8 cellular contexts compared by ENCODE assay signal in the genomic region with DNA sequence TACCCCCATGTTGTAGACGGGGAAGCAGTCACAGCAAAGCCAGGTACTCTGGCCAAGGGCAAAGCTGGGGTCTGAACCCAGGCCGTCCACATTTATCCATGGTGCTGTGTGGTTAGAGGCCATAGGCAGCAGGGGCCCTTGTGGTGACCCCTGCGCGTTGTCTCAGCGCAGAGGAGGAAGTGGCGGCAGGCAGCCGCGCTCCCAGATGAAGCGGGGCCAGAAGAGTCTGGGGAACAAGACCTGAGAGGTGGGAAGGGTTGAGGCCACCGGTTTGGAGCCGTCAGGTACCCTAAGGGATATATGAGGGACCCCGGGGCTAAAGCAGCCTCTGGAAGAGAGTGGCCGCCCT. TPM values are rescaled to one million over a fixed set of nuclear protein-coding genes. Genes with fewer than 3 reads are reported as not detected.
A peak's percentile ranks its signal among the peaks of the same experiment; 100 is the strongest.
DNase-seq lines count a peak whose midpoint lies in the region; ATAC-seq and TF ChIP-seq lines count a peak whose summit lies in the region.

No MANE protein-coding gene starts in this region.

- peak overlapping the region; percentile 79 for H3K4me3 Mint-ChIP-seq in dendritic cell treated with granulocyte-macrophage colony-stimulating factor and Interleukin-4, amounts not matched to agents 40 ng/mL and 50 ng/mL, for 4 days

- H3K36me3 ChIP-seq in BLaER1 treated with 17β-estradiol and CSF1 and Interleukin-3, amounts not matched to agents 10 nM and 100 nM = no peaks in the 10 kb centered on the region
- no peaks in the 10 kb centered on the region for H3K36me3 ChIP-seq in SK-N-MC (ENCODE audit: insufficient read depth, low read length)
- H3K36me3 ChIP-seq in mesendoderm (ENCODE audit: control insufficient read depth, insufficient read depth, low read length) = no peaks in the 10 kb centered on the region
- H3K36me3 ChIP-seq in vagina = no peaks in the 10 kb centered on the region

- no peak overlapping the region for H2BK5ac ChIP-seq in mesendoderm (ENCODE audit: low read length)

- H3K4ac ChIP-seq in mesendoderm (ENCODE audit: low read depth, low read length) = no peak overlapping the region

- no peaks in the 10 kb centered on the region for H3K79me2 ChIP-seq in mesendoderm (ENCODE audit: control insufficient read depth, insufficient read depth, low read length)

- peaks cover 0 to under 1% (median 0%) of the 10 kb centered on the region in 11 experiments; a peak in 1 of 22 replicates for H3K9me3 ChIP-seq in BLaER1 treated with 17β-estradiol and CSF1 and Interleukin-3, amounts not matched to agents 10 nM and 100 nM (replicated peaks in 1 of 11)
- no peaks in the 10 kb centered on the region for H3K9me3 ChIP-seq in SK-N-MC (ENCODE audit: low read depth, low read length)
- no peaks in the 10 kb centered on the region for H3K9me3 ChIP-seq in vagina

- no peak overlapping the region for H3K18ac ChIP-seq in mesendoderm (ENCODE audit: low read length)

- H3K27me3 Mint-ChIP-seq in dendritic cell treated with granulocyte-macrophage colony-stimulating factor and Interleukin-4, amounts not matched to agents 40 ng/mL and 50 ng/mL, for 4 days = peaks cover 13% of the 10 kb centered on the region

- no peak overlapping the region for H4K5ac ChIP-seq in mesendoderm (ENCODE audit: low read length)

- ATAC-seq in HG03135 (IDR thresholded peaks at IDR 0.05; ENCODE audit: unreplicated experiment) = peak; percentile 46

- no CpG with 5 or more reads among the region's 13 CpGs for WGBS in mesendoderm (ENCODE audit: extremely low coverage, insufficient coverage, low lambda C conversion rate)

- peak overlapping the region; percentile 85 to 97 (median 94) for H3K4me2 ChIP-seq in BLaER1 treated with 17β-estradiol and CSF1 and Interleukin-3, amounts not matched to agents 10 nM and 100 nM
- H3K4me2 ChIP-seq in mesendoderm (ENCODE audit: low read length) = peak overlapping the region; percentile 83

- no peak overlapping the region for H2BK15ac ChIP-seq in mesendoderm (replicated peaks; ENCODE audit: low read depth)

- no peaks in the 10 kb centered on the region for H4K20me1 ChIP-seq in BLaER1 treated with 17β-estradiol and CSF1 and Interleukin-3, amounts not matched to agents 10 nM and 100 nM

- H3K9me3 Mint-ChIP-seq in dendritic cell treated with granulocyte-macrophage colony-stimulating factor and Interleukin-4, amounts not matched to agents 40 ng/mL and 50 ng/mL, for 4 days = no peaks in the 10 kb centered on the region

- DNase-seq in SK-N-MC (ENCODE audit: low read depth, low spot score) (no peak), mesendoderm (peak; percentile 49), vagina (ENCODE audit: extremely low spot score in 2 of 2) (no peak), SHP77 treated with DMSO at 0.1 percent for 48 hours (lab: John Stamatoyannopoulos, UW) (no peak)

- peak overlapping the region in 8 of 11 experiments; percentile 44 to 82 (median 60); a peak in 11 of 22 replicates for H3K27ac ChIP-seq in BLaER1 treated with 17β-estradiol and CSF1 and Interleukin-3, amounts not matched to agents 10 nM and 100 nM
- H3K27ac ChIP-seq in SK-N-MC = no peak overlapping the region
- no peak overlapping the region for H3K27ac ChIP-seq in mesendoderm (ENCODE audit: low read depth, low read length)
- peak overlapping the region; percentile 51 for H3K27ac ChIP-seq in vagina

- no peaks in the 10 kb centered on the region for H3K36me3 Mint-ChIP-seq in dendritic cell treated with granulocyte-macrophage colony-stimulating factor and Interleukin-4, amounts not matched to agents 40 ng/mL and 50 ng/mL, for 4 days (ENCODE audit: low read depth)

- H3K27ac Mint-ChIP-seq in dendritic cell treated with granulocyte-macrophage colony-stimulating factor and Interleukin-4, amounts not matched to agents 40 ng/mL and 50 ng/mL, for 4 days = peak overlapping the region; percentile 60

- no peak overlapping the region for H3K23ac ChIP-seq in mesendoderm (ENCODE audit: low read length)

- TF ChIP-seq CTCF in vagina (IDR thresholded peaks at IDR 0.05) = no peak

- TF ChIP-seq POLR2A in GM19099 (IDR thresholded peaks at IDR 0.05; ENCODE audit: extremely low read depth, insufficient read length, low read depth) (peak; percentile 3), vagina (IDR thresholded peaks at IDR 0.05) (no peak)

- H3K4me1 Mint-ChIP-seq in dendritic cell treated with granulocyte-macrophage colony-stimulating factor and Interleukin-4, amounts not matched to agents 40 ng/mL and 50 ng/mL, for 4 days (ENCODE audit: low read depth) = peaks cover 12% of the 10 kb centered on the region

- no peak overlapping the region for H2BK120ac ChIP-seq in mesendoderm (ENCODE audit: low read depth, low read length)

- H3K27me3 ChIP-seq in BLaER1 treated with 17β-estradiol and CSF1 and Interleukin-3, amounts not matched to agents 10 nM and 100 nM = peaks cover 0 to 14% (median 10%) of the 10 kb centered on the region in 11 experiments; a peak in 17 of 22 replicates
- H3K27me3 ChIP-seq in mesendoderm (ENCODE audit: insufficient read depth, low read length, poor library complexity) (no peaks in the 10 kb centered on the region), vagina (no peaks in the 10 kb centered on the region)

- H3K56ac ChIP-seq in mesendoderm (ENCODE audit: low read length) = peak overlapping the region; percentile 90

- H3K4me3 ChIP-seq in BLaER1 treated with 17β-estradiol and CSF1 and Interleukin-3, amounts not matched to agents 10 nM and 100 nM = peak overlapping the region; percentile 71 to 88 (median 76)
- peak overlapping the region; percentile 88 for H3K4me3 ChIP-seq in SK-N-MC
- peak overlapping the region; percentile 60 for H3K4me3 ChIP-seq in mesendoderm (ENCODE audit: low read length)
- peak overlapping the region; percentile 70 to 81 for H3K4me3 ChIP-seq in vagina

- H3K79me1 ChIP-seq in mesendoderm (ENCODE audit: low read length) = no peaks in the 10 kb centered on the region

- peak overlapping the region; percentile 58 to 86 (median 73) for H3K9ac ChIP-seq in BLaER1 treated with 17β-estradiol and CSF1 and Interleukin-3, amounts not matched to agents 10 nM and 100 nM
- peak overlapping the region; percentile 65 for H3K9ac ChIP-seq in SK-N-MC (ENCODE audit: insufficient read length)
- peak overlapping the region; percentile 83 for H3K9ac ChIP-seq in mesendoderm (ENCODE audit: low read length)

- no peak overlapping the region for H4K8ac ChIP-seq in mesendoderm (ENCODE audit: low read depth, low read length)

- peaks cover 0 to 26% (median 16%) of the 10 kb centered on the region in 10 experiments; a peak in 15 of 20 replicates for H3K4me1 ChIP-seq in BLaER1 treated with 17β-estradiol and CSF1 and Interleukin-3, amounts not matched to agents 10 nM and 100 nM
- H3K4me1 ChIP-seq in mesendoderm (ENCODE audit: control insufficient read depth, low read depth, low read length) = no peaks in the 10 kb centered on the region
- H3K4me1 ChIP-seq in vagina = no peaks in the 10 kb centered on the region

- intact Hi-C loops in dendritic cell treated with granulocyte-macrophage colony-stimulating factor and Interleukin-4, amounts not matched to agents 40 ng/mL and 50 ng/mL, for 4 days (cut with micrococcal nuclease) = loop anchor here (1.0 to 5.0 kb wide), 2 partner anchors 86 to 596 kb away; a partner anchor contains a TSS
- intact Hi-C loops in vagina (cut with DNase I) = no loop called here

- H2AK5ac ChIP-seq in mesendoderm (ENCODE audit: low read length) = no peak overlapping the region

RNA-seq across cellular contexts. Expression of a gene that starts 0.8 kb away (rescaled TPM):
- polyA plus RNA-seq in mesendoderm (2013, experiment 1 of 2) = 0.42 TPM
- 0.62 TPM for polyA plus RNA-seq in mesendoderm (2013, experiment 2 of 2)
- 0.98 TPM for total RNA-seq in vagina

RNA-seq across cellular contexts. Expression of a gene that starts 32.1 kb away (rescaled TPM):
- 35.8 TPM for polyA plus RNA-seq in mesendoderm (2013, experiment 1 of 2)
- polyA plus RNA-seq in mesendoderm (2013, experiment 2 of 2) = 35.7 TPM
- 24.8 TPM for total RNA-seq in vagina

Comparison
In these comparisons a context has a peak if more than half of its experiments do, and no peak if none do; other contexts are left out.
1. H3K27ac ChIP-seq: peak in BLaER1 treated with 17β-estradiol and CSF1 and Interleukin-3, amounts not matched to agents 10 nM and 100 nM (8 of 11) and vagina (single experiment); none in SK-N-MC (single experiment) and mesendoderm (single experiment).
2. Peak in every context shown above with its lines, with median percentiles within 50 percentile points of each other: H3K4me3 ChIP-seq and H3K9ac ChIP-seq.